8 cellular contexts compared by ENCODE assay signal in genomic region chr11:62752994-62753735, GRCh38. TPM values are rescaled to one million over a fixed set of nuclear protein-coding genes. Genes with fewer than 3 reads are reported as not detected.
DNase-seq lines count a peak whose midpoint lies in the region; ATAC-seq, FAIRE-seq and TF ChIP-seq lines count a peak whose summit lies in the region.

No MANE protein-coding gene starts in this region.

- H3K27ac Mint-ChIP-seq in activated naive CD8-positive, alpha-beta T cell treated with anti-CD3 and anti-CD28 coated beads, Interleukin-2, amount 50 U/mL, for 24 hours, result peak overlapping the region; percentile 99

- peaks cover 27% of the 10 kb centered on the region for H3K4me1 Mint-ChIP-seq in activated naive CD8-positive, alpha-beta T cell treated with anti-CD3 and anti-CD28 coated beads, Interleukin-2, amount 50 U/mL, for 24 hours

- intact Hi-C loops in HepG2 (cut with micrococcal nuclease; ENCODE audit: unreplicated experiment) (no loop called here), tibial artery (cut with DNase I; ENCODE audit: low total_unique reads) (no loop called here)

- no peaks in the 10 kb centered on the region for H3K9me3 ChIP-seq in HepG2 (ENCODE audit: low read length)
- no peaks in the 10 kb centered on the region for H3K9me3 ChIP-seq in tibial artery

- H3K4me3 Mint-ChIP-seq in activated naive CD8-positive, alpha-beta T cell treated with anti-CD3 and anti-CD28 coated beads, Interleukin-2, amount 50 U/mL, for 24 hours, result peak overlapping the region; percentile 98

- H3K27ac ChIP-seq in HepG2 (ENCODE audit: extremely low read length, insufficient read depth, low read length) (peak overlapping the region; percentile 75), tibial artery (peak overlapping the region; percentile 90 to 91)

- no peak for TF ChIP-seq POLR2A in HepG2 (IDR thresholded peaks at IDR 0.05; ENCODE audit: insufficient read depth in 1 of 2, low read depth in 2 of 2, low read length in 2 of 2)

- POLR2A ChIA-PET in HepG2 (lab: Yijun Ruan, JAX), result interaction anchor here (0.5 to 4.4 kb wide), 42 partner anchors 8 to 247 kb away, joined by 3 to 129 read pairs (median 6); partner anchors contain the start of genes AHNAK, B3GAT3, C11orf98 and CSKMT

- ATAC-seq in activated naive CD8-positive, alpha-beta T cell treated with anti-CD3 and anti-CD28 coated beads, Interleukin-2, amount 50 U/mL, for 24 hours, result no peak
- peak; percentile 1; the same call in 2 of the 3 replicates for ATAC-seq in HepG2
- no peak for ATAC-seq in GM21528 (IDR thresholded peaks at IDR 0.05; ENCODE audit: low FRiP score, unreplicated experiment)

- peak overlapping the region; percentile 82 for H3K4me2 ChIP-seq in HepG2 (ENCODE audit: low read depth, low read length)

- H3K36me3 ChIP-seq in HepG2 (replicated peaks in 1 of 2; ENCODE audit: control insufficient read depth in 1 of 2, insufficient read depth in 2 of 2, low read length in 2 of 2) (peaks cover 6 to 8% of the 10 kb centered on the region in 2 experiments; a peak in 3 of 5 replicates), tibial artery (peaks cover 0 to 28% (median 0%) of the 10 kb centered on the region in 3 donors)

- H2AFZ ChIP-seq in HepG2 (ENCODE audit: low read length), result no peak overlapping the region

- no peak for TF ChIP-seq CTCF in HepG2 (CRISPR knock-in tag; IDR thresholded peaks at IDR 0.05)
- TF ChIP-seq CTCF in tibial artery (IDR thresholded peaks at IDR 0.05), result no peak

- H3K9ac ChIP-seq in HepG2 (ENCODE audit: insufficient read depth, low read depth, low read length), result peak overlapping the region; percentile 79

- DNase-seq in activated T-cell treated with anti-CD3 and anti-CD28 coated beads, Interleukin-2, amount 50 U/mL, for 1 hour, result peak; percentile 21
- DNase-seq in activated T-cell treated with anti-CD3 and anti-CD28 coated beads for 4 hours (no peak), HepG2 (ENCODE audit: low spot score) (no peak), tibial artery (no peak), activated gamma-delta T cell (lab: John Stamatoyannopoulos, UW) (no peak)
- no peak for DNase-seq in activated naive CD8-positive, alpha-beta T cell treated with anti-CD3 and anti-CD28 coated beads, Interleukin-2, amount 50 U/mL, for 24 hours
- no peak for DNase-seq in NK-92 treated with Interleukin-12 subunit alpha and Interleukin-12 subunit beta, amount 100 ng/mL, for 24 hours (lab: John Stamatoyannopoulos, UW)

- 95% methylated on average over 9 of the region's 15 CpGs for WGBS in HepG2 (ENCODE audit: low lambda C conversion rate)

- no peak for TF ChIP-seq RAD21 in HepG2 (CRISPR knock-in tag; IDR thresholded peaks at IDR 0.05)

- peaks cover 30% of the 10 kb centered on the region for H3K4me1 ChIP-seq in HepG2 (ENCODE audit: insufficient read depth, low read length)
- peaks cover 0 to 25% (median 18%) of the 10 kb centered on the region in 4 donors for H3K4me1 ChIP-seq in tibial artery

- CTCF ChIA-PET in HepG2 (lab: Yijun Ruan, JAX; ENCODE audit: low intra/inter-chr PET ratio, low total read pairs), result no interaction called here

- H3K4me3 ChIP-seq in HepG2 (replicated peaks in 1 of 3; ENCODE audit: insufficient read depth in 1 of 3, low read depth in 2 of 3, low read length in 3 of 3) (peak overlapping the region; percentile 37 to 86 (median 55)), tibial artery (peak overlapping the region; percentile 62 to 66)

- no peak for TF ChIP-seq EP300 in HepG2 (IDR thresholded peaks at IDR 0.05; ENCODE audit: low read depth in 2 of 2, low read length in 2 of 2)
- TF ChIP-seq EP300 in HepG2 (CRISPR knock-in tag; IDR thresholded peaks at IDR 0.05; ENCODE audit: borderline replicate concordance), result no peak

- peaks cover 8% of the 10 kb centered on the region for H3K36me3 Mint-ChIP-seq in activated naive CD8-positive, alpha-beta T cell treated with anti-CD3 and anti-CD28 coated beads, Interleukin-2, amount 50 U/mL, for 24 hours (ENCODE audit: low read depth)

- BruUV-seq in HepG2 (replicated peaks; lab: Mats Ljungman, UMichigan), result TSS peak; percentile 86

- in situ Hi-C loops in HepG2 (cut with HindIII; ENCODE audit: extremely low pct_ligation_motif_present, low pct_unique_long_range_greater_than_20kb), result no loop called here

- FAIRE-seq in HepG2 (lab: Jason Lieb, UNC), result no peak

- H3K27me3 ChIP-seq in HepG2 (ENCODE audit: control insufficient read depth in 1 of 2, insufficient read depth in 2 of 2, low read length in 2 of 2) (no peaks in the 10 kb centered on the region), tibial artery (no peaks in the 10 kb centered on the region)

- H4K20me1 ChIP-seq in HepG2 (ENCODE audit: insufficient read depth, low read length), result no peaks in the 10 kb centered on the region

- peaks cover 2% of the 10 kb centered on the region for H3K27me3 Mint-ChIP-seq in activated naive CD8-positive, alpha-beta T cell treated with anti-CD3 and anti-CD28 coated beads, Interleukin-2, amount 50 U/mL, for 24 hours

- H3K9me3 Mint-ChIP-seq in activated naive CD8-positive, alpha-beta T cell treated with anti-CD3 and anti-CD28 coated beads, Interleukin-2, amount 50 U/mL, for 24 hours, result no peaks in the 10 kb centered on the region

- no peaks in the 10 kb centered on the region for H3K79me2 ChIP-seq in HepG2 (ENCODE audit: insufficient read depth, low read length)

RNA-seq across cellular contexts. Expression of gene ZBTB3, which starts 0.8 kb away (rescaled TPM):
- total RNA-seq in HepG2 (2016; rRNA removed; fragmentation: Illumina TruSeq; extraction: Trizol), result 4.0 and 5.2 TPM in 2 replicates
- 0.53 and 0.61 TPM in 2 replicates for total RNA-seq in HepG2 (2016; cell fraction: cytosol; rRNA removed; fragmentation: Illumina TruSeq; extraction: Trizol; ENCODE audit: low read depth)
- total RNA-seq in HepG2 (2016; cell fraction: insoluble cytoplasmic fraction; rRNA removed; fragmentation: Illumina TruSeq; extraction: Trizol), result 5.1 and 5.3 TPM in 2 replicates
- total RNA-seq in HepG2 (2016; cell fraction: membrane; rRNA removed; fragmentation: Illumina TruSeq; extraction: Trizol), result 4.0 and 5.4 TPM in 2 replicates
- total RNA-seq in HepG2 (2016; cell fraction: nucleus; rRNA removed; fragmentation: Illumina TruSeq; extraction: Trizol), result 4.0 and 4.1 TPM in 2 replicates
- polyA plus RNA-seq in HepG2 (2011; rRNA removed), result 3.1 and 3.4 TPM in 2 replicates
- 3.1 and 3.5 TPM in 2 replicates for polyA plus RNA-seq in HepG2 (2011; cell fraction: cytosol; rRNA removed)
- 3.7 and 4.0 TPM in 2 replicates for polyA plus RNA-seq in HepG2 (2011; cell fraction: nucleus; rRNA removed)
- 1.4 TPM in 2 replicates for polyA plus RNA-seq in HepG2 (2012)
- polyA plus RNA-seq in HepG2 (2016; cell fraction: cytosol; fragmentation: Illumina TruSeq; extraction: Trizol; ENCODE audit: low read depth), result 0.14 and 0.41 TPM in 2 replicates
- polyA plus RNA-seq in HepG2 (2016; cell fraction: insoluble cytoplasmic fraction; fragmentation: Illumina TruSeq; extraction: Trizol; ENCODE audit: low read depth), result 0.83 and 2.0 TPM in 2 replicates
- polyA plus RNA-seq in HepG2 (2016; cell fraction: membrane; fragmentation: Illumina TruSeq; extraction: Trizol; ENCODE audit: low read depth), result 0.59 and 1.1 TPM in 2 replicates
- polyA plus RNA-seq in HepG2 (2016; cell fraction: nucleus; fragmentation: Illumina TruSeq; extraction: Trizol; ENCODE audit: insufficient read depth, low read depth), result 3.3 and 4.3 TPM in 2 replicates
- polyA minus RNA-seq in HepG2 (2011; rRNA and poly(A)+ RNA removed; ENCODE audit: low replicate concordance), result 10.4 and 20.3 TPM in 2 replicates
- polyA minus RNA-seq in HepG2 (2011; cell fraction: cytosol; rRNA and poly(A)+ RNA removed), result 2.6 and 3.6 TPM in 2 replicates
- polyA minus RNA-seq in HepG2 (2011; cell fraction: nucleus; rRNA and poly(A)+ RNA removed), result 5.5 and 5.6 TPM in 2 replicates

RNA-seq across cellular contexts. Expression of gene POLR2G, which starts 8.2 kb away (rescaled TPM):
- 97.6 and 116 TPM in 2 replicates for total RNA-seq in HepG2 (2016; rRNA removed; fragmentation: Illumina TruSeq; extraction: Trizol)
- 48.1 and 60.6 TPM in 2 replicates for total RNA-seq in HepG2 (2016; cell fraction: cytosol; rRNA removed; fragmentation: Illumina TruSeq; extraction: Trizol; ENCODE audit: low read depth)
- 98.7 and 136 TPM in 2 replicates for total RNA-seq in HepG2 (2016; cell fraction: insoluble cytoplasmic fraction; rRNA removed; fragmentation: Illumina TruSeq; extraction: Trizol)
- 39.5 and 41.8 TPM in 2 replicates for total RNA-seq in HepG2 (2016; cell fraction: membrane; rRNA removed; fragmentation: Illumina TruSeq; extraction: Trizol)
- 40.5 and 42.3 TPM in 2 replicates for total RNA-seq in HepG2 (2016; cell fraction: nucleus; rRNA removed; fragmentation: Illumina TruSeq; extraction: Trizol)
- 85.9 and 97.1 TPM in 2 replicates for polyA plus RNA-seq in HepG2 (2011; rRNA removed)
- polyA plus RNA-seq in HepG2 (2011; cell fraction: cytosol; rRNA removed), result 103 and 110 TPM in 2 replicates
- polyA plus RNA-seq in HepG2 (2011; cell fraction: nucleus; rRNA removed), result 60.6 and 64.1 TPM in 2 replicates
- polyA plus RNA-seq in HepG2 (2012), result 49.6 and 53.4 TPM in 2 replicates
- 48.7 and 50.1 TPM in 2 replicates for polyA plus RNA-seq in HepG2 (2016; cell fraction: cytosol; fragmentation: Illumina TruSeq; extraction: Trizol; ENCODE audit: low read depth)
- 117 and 138 TPM in 2 replicates for polyA plus RNA-seq in HepG2 (2016; cell fraction: insoluble cytoplasmic fraction; fragmentation: Illumina TruSeq; extraction: Trizol; ENCODE audit: low read depth)
- 33.3 and 37.4 TPM in 2 replicates for polyA plus RNA-seq in HepG2 (2016; cell fraction: membrane; fragmentation: Illumina TruSeq; extraction: Trizol; ENCODE audit: low read depth)
- polyA plus RNA-seq in HepG2 (2016; cell fraction: nucleus; fragmentation: Illumina TruSeq; extraction: Trizol; ENCODE audit: insufficient read depth, low read depth), result 77.1 and 77.2 TPM in 2 replicates
- 137 and 393 TPM in 2 replicates for polyA minus RNA-seq in HepG2 (2011; rRNA and poly(A)+ RNA removed; ENCODE audit: low replicate concordance)
- 36.7 and 40.7 TPM in 2 replicates for polyA minus RNA-seq in HepG2 (2011; cell fraction: cytosol; rRNA and poly(A)+ RNA removed)
- 24.8 and 27.5 TPM in 2 replicates for polyA minus RNA-seq in HepG2 (2011; cell fraction: nucleus; rRNA and poly(A)+ RNA removed)

RNA-seq across cellular contexts. Expression of gene TAF6L, which starts 18.0 kb away (rescaled TPM):
- total RNA-seq in HepG2 (2016; rRNA removed; fragmentation: Illumina TruSeq; extraction: Trizol), result 13.4 and 19.4 TPM in 2 replicates
- total RNA-seq in HepG2 (2016; cell fraction: cytosol; rRNA removed; fragmentation: Illumina TruSeq; extraction: Trizol; ENCODE audit: low read depth), result 7.0 and 7.8 TPM in 2 replicates
- 10.8 and 19.2 TPM in 2 replicates for total RNA-seq in HepG2 (2016; cell fraction: insoluble cytoplasmic fraction; rRNA removed; fragmentation: Illumina TruSeq; extraction: Trizol)
- total RNA-seq in HepG2 (2016; cell fraction: membrane; rRNA removed; fragmentation: Illumina TruSeq; extraction: Trizol), result 6.2 and 7.0 TPM in 2 replicates
- 19.4 and 24.8 TPM in 2 replicates for total RNA-seq in HepG2 (2016; cell fraction: nucleus; rRNA removed; fragmentation: Illumina TruSeq; extraction: Trizol)
- polyA plus RNA-seq in HepG2 (2011; rRNA removed), result 12.6 and 15.3 TPM in 2 replicates
- polyA plus RNA-seq in HepG2 (2011; cell fraction: cytosol; rRNA removed), result 7.1 and 7.8 TPM in 2 replicates
- 63.1 and 71.3 TPM in 2 replicates for polyA plus RNA-seq in HepG2 (2011; cell fraction: nucleus; rRNA removed)
- polyA plus RNA-seq in HepG2 (2012), result 7.7 and 10.2 TPM in 2 replicates
- 1.1 and 1.4 TPM in 2 replicates for polyA plus RNA-seq in HepG2 (2016; cell fraction: cytosol; fragmentation: Illumina TruSeq; extraction: Trizol; ENCODE audit: low read depth)
- polyA plus RNA-seq in HepG2 (2016; cell fraction: insoluble cytoplasmic fraction; fragmentation: Illumina TruSeq; extraction: Trizol; ENCODE audit: low read depth), result 8.3 and 9.9 TPM in 2 replicates
- polyA plus RNA-seq in HepG2 (2016; cell fraction: membrane; fragmentation: Illumina TruSeq; extraction: Trizol; ENCODE audit: low read depth), result 2.1 and 2.5 TPM in 2 replicates
- polyA plus RNA-seq in HepG2 (2016; cell fraction: nucleus; fragmentation: Illumina TruSeq; extraction: Trizol; ENCODE audit: insufficient read depth, low read depth), result 49.8 and 51.9 TPM in 2 replicates
- 22.2 and 52.0 TPM in 2 replicates for polyA minus RNA-seq in HepG2 (2011; rRNA and poly(A)+ RNA removed; ENCODE audit: low replicate concordance)
- 6.3 and 6.9 TPM in 2 replicates for polyA minus RNA-seq in HepG2 (2011; cell fraction: cytosol; rRNA and poly(A)+ RNA removed)
- polyA minus RNA-seq in HepG2 (2011; cell fraction: nucleus; rRNA and poly(A)+ RNA removed), result 15.0 and 18.8 TPM in 2 replicates

RNA-seq across cellular contexts. Expression of gene TTC9C, which starts 24.9 kb away (rescaled TPM):
- 36.4 and 42.5 TPM in 2 replicates for total RNA-seq in HepG2 (2016; rRNA removed; fragmentation: Illumina TruSeq; extraction: Trizol)
- 24.6 and 27.3 TPM in 2 replicates for total RNA-seq in HepG2 (2016; cell fraction: cytosol; rRNA removed; fragmentation: Illumina TruSeq; extraction: Trizol; ENCODE audit: low read depth)
- total RNA-seq in HepG2 (2016; cell fraction: insoluble cytoplasmic fraction; rRNA removed; fragmentation: Illumina TruSeq; extraction: Trizol), result 34.2 and 43.0 TPM in 2 replicates
- total RNA-seq in HepG2 (2016; cell fraction: membrane; rRNA removed; fragmentation: Illumina TruSeq; extraction: Trizol), result 29.0 and 29.6 TPM in 2 replicates
- total RNA-seq in HepG2 (2016; cell fraction: nucleus; rRNA removed; fragmentation: Illumina TruSeq; extraction: Trizol), result 18.6 and 23.5 TPM in 2 replicates
- polyA plus RNA-seq in HepG2 (2011; rRNA removed), result 28.0 and 29.1 TPM in 2 replicates
- polyA plus RNA-seq in HepG2 (2011; cell fraction: cytosol; rRNA removed), result 22.8 and 26.1 TPM in 2 replicates
- 14.1 and 20.3 TPM in 2 replicates for polyA plus RNA-seq in HepG2 (2011; cell fraction: nucleus; rRNA removed)
- 23.9 and 33.1 TPM in 2 replicates for polyA plus RNA-seq in HepG2 (2012)
- polyA plus RNA-seq in HepG2 (2016; cell fraction: cytosol; fragmentation: Illumina TruSeq; extraction: Trizol; ENCODE audit: low read depth), result 13.1 and 13.2 TPM in 2 replicates
- 48.5 and 50.3 TPM in 2 replicates for polyA plus RNA-seq in HepG2 (2016; cell fraction: insoluble cytoplasmic fraction; fragmentation: Illumina TruSeq; extraction: Trizol; ENCODE audit: low read depth)
- polyA plus RNA-seq in HepG2 (2016; cell fraction: membrane; fragmentation: Illumina TruSeq; extraction: Trizol; ENCODE audit: low read depth), result 18.0 and 18.5 TPM in 2 replicates
- polyA plus RNA-seq in HepG2 (2016; cell fraction: nucleus; fragmentation: Illumina TruSeq; extraction: Trizol; ENCODE audit: insufficient read depth, low read depth), result 41.9 and 45.0 TPM in 2 replicates
- polyA minus RNA-seq in HepG2 (2011; rRNA and poly(A)+ RNA removed; ENCODE audit: low replicate concordance), result 17.4 and 47.6 TPM in 2 replicates
- polyA minus RNA-seq in HepG2 (2011; cell fraction: cytosol; rRNA and poly(A)+ RNA removed), result 13.7 and 15.7 TPM in 2 replicates
- 12.1 and 14.8 TPM in 2 replicates for polyA minus RNA-seq in HepG2 (2011; cell fraction: nucleus; rRNA and poly(A)+ RNA removed)

RNA-seq across cellular contexts. Expression of gene HNRNPUL2, which starts 25.9 kb away (rescaled TPM):
- 8.4 and 9.6 TPM in 2 replicates for total RNA-seq in HepG2 (2016; rRNA removed; fragmentation: Illumina TruSeq; extraction: Trizol)
- total RNA-seq in HepG2 (2016; cell fraction: cytosol; rRNA removed; fragmentation: Illumina TruSeq; extraction: Trizol; ENCODE audit: low read depth), result 1.1 and 1.6 TPM in 2 replicates
- 7.9 and 8.9 TPM in 2 replicates for total RNA-seq in HepG2 (2016; cell fraction: insoluble cytoplasmic fraction; rRNA removed; fragmentation: Illumina TruSeq; extraction: Trizol)
- total RNA-seq in HepG2 (2016; cell fraction: membrane; rRNA removed; fragmentation: Illumina TruSeq; extraction: Trizol), result 3.2 and 4.1 TPM in 2 replicates
- total RNA-seq in HepG2 (2016; cell fraction: nucleus; rRNA removed; fragmentation: Illumina TruSeq; extraction: Trizol), result 13.5 and 13.7 TPM in 2 replicates
- polyA plus RNA-seq in HepG2 (2011; rRNA removed), result 9.6 TPM in 2 replicates
- 4.2 and 5.2 TPM in 2 replicates for polyA plus RNA-seq in HepG2 (2011; cell fraction: cytosol; rRNA removed)
- 16.3 and 19.6 TPM in 2 replicates for polyA plus RNA-seq in HepG2 (2011; cell fraction: nucleus; rRNA removed)
- 18.1 and 29.9 TPM in 2 replicates for polyA plus RNA-seq in HepG2 (2012)
- polyA plus RNA-seq in HepG2 (2016; cell fraction: cytosol; fragmentation: Illumina TruSeq; extraction: Trizol; ENCODE audit: low read depth), result 1.7 and 2.2 TPM in 2 replicates
- polyA plus RNA-seq in HepG2 (2016; cell fraction: insoluble cytoplasmic fraction; fragmentation: Illumina TruSeq; extraction: Trizol; ENCODE audit: low read depth), result 32.0 and 38.8 TPM in 2 replicates
- polyA plus RNA-seq in HepG2 (2016; cell fraction: membrane; fragmentation: Illumina TruSeq; extraction: Trizol; ENCODE audit: low read depth), result 5.2 and 6.2 TPM in 2 replicates
- polyA plus RNA-seq in HepG2 (2016; cell fraction: nucleus; fragmentation: Illumina TruSeq; extraction: Trizol; ENCODE audit: insufficient read depth, low read depth), result 36.3 and 36.5 TPM in 2 replicates
- polyA minus RNA-seq in HepG2 (2011; rRNA and poly(A)+ RNA removed; ENCODE audit: low replicate concordance), result 7.7 and 18.1 TPM in 2 replicates
- 6.1 and 6.7 TPM in 2 replicates for polyA minus RNA-seq in HepG2 (2011; cell fraction: cytosol; rRNA and poly(A)+ RNA removed)
- polyA minus RNA-seq in HepG2 (2011; cell fraction: nucleus; rRNA and poly(A)+ RNA removed), result 24.2 and 25.9 TPM in 2 replicates
